ENCODE assay signal across 7 cellular contexts in the genomic region with DNA sequence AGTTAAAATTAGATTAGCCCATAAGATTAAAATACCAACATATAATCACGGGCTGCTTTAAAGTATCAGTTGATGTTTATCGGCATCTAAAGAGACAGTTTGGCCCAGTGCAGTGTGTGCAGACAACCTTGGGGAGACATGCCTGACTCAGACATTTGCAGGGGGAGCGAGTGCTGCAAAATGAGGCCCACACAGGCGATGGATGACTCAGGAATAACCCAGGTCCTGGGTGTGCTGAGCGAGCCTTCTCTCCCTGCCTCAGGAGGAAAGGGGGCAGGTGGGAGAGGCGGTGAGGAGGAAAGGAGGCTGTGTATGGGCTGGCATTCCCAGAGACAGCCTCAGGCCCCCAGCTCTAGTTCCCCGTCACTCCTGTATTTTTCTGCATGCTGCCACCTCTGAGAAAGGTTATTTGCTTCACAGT. TPM values are rescaled to one million over a fixed set of nuclear protein-coding genes. Genes with fewer than 3 reads are reported as not detected.
DNase-seq lines count a peak whose midpoint lies in the region; ATAC-seq, FAIRE-seq and TF ChIP-seq lines count a peak whose summit lies in the region.

No MANE protein-coding gene starts in this region.

- TF ChIP-seq EP300 in GM12878 (IDR thresholded peaks at IDR 0.05; ENCODE audit: borderline replicate concordance in 1 of 2, control insufficient read depth in 1 of 2, low read depth in 2 of 2, low read length in 2 of 2), result no peak

- H3K27ac ChIP-seq in GM12878 (ENCODE audit: control insufficient read depth, insufficient read depth) (no peak overlapping the region), testis (peak overlapping the region; percentile 33 to 77)

- TF ChIP-seq CTCF in GM12878 (IDR thresholded peaks at IDR 0.05 in 2 of 3, conservative IDR thresholded peaks at IDR 0.05 in 1 of 3; ENCODE audit: control insufficient read depth in 2 of 3, extremely low read depth in 1 of 3, insufficient read depth in 1 of 3, low read depth in 3 of 3, low read length in 3 of 3), result no peak
- no peak for TF ChIP-seq CTCF in testis (IDR thresholded peaks at IDR 0.05)

- POLR2A ChIA-PET in GM12878 (lab: Charles Lee), result interaction anchor here (1.0 to 6.5 kb wide), 3 partner anchors 8 to 12 kb away, joined by 3 to 48 read pairs (median 3); a partner anchor contains a TSS

- 80% methylated on average over 7 of the region's 7 CpGs for WGBS in GM12878 (ENCODE audit: insufficient coverage, insufficient replicate concordance, low lambda C conversion rate, missing lambda C conversion rate)
- WGBS in testis, 2 donors, result 64 to 74% methylated on average over 7 of the region's 7 CpGs

- intact Hi-C loops in GM12878 (cut with micrococcal nuclease; ENCODE audit: unreplicated experiment) (no loop called here), testis (cut with DNase I; ENCODE audit: low total_unique reads) (no loop called here)

- no TSS peak for BruUV-seq in GM12878 (replicated peaks; lab: Mats Ljungman, UMichigan)

- CTCF ChIA-PET in GM12878 (lab: Yijun Ruan, JAX), result interaction anchor here (0.6 to 3.4 kb wide), 4 partner anchors 9 to 783 kb away, joined by 3 to 18 read pairs (median 4); a partner anchor contains a TSS

- no peak overlapping the region for H3K4me2 ChIP-seq in GM12878 (ENCODE audit: control insufficient read depth, insufficient read depth)

- H3K9me3 ChIP-seq in GM12878 (replicated peaks; ENCODE audit: control insufficient read depth, insufficient read depth, low read length), result no peaks in the 10 kb centered on the region
- no peaks in the 10 kb centered on the region for H3K9me3 ChIP-seq in testis

- no peaks in the 10 kb centered on the region; the same call in 1 of the 2 replicates for H4K20me1 ChIP-seq in GM12878 (ENCODE audit: control insufficient read depth, insufficient read depth)

- SMC1A ChIA-PET in GM12878 (lab: Charles Lee; ENCODE audit: uncharacterized antibody, unreplicated experiment), result interaction anchor here (0.6 to 1.8 kb wide), 4 partner anchors 10 to 138 kb away, joined by 3 to 7 read pairs (median 3); no protein-coding TSS in a partner anchor

- ATAC-seq in GM12878 (no peak), HG03196 (IDR thresholded peaks at IDR 0.05; ENCODE audit: unreplicated experiment) (no peak), GM19452 (IDR thresholded peaks at IDR 0.05; ENCODE audit: unreplicated experiment) (no peak)

- H3K9ac ChIP-seq in GM12878 (ENCODE audit: control insufficient read depth, insufficient read depth, low read length), result no peak overlapping the region

- no peaks in the 10 kb centered on the region for H3K27me3 ChIP-seq in GM12878 (replicated peaks in 1 of 2; ENCODE audit: control insufficient read depth in 2 of 2, insufficient read depth in 2 of 2, low read length in 1 of 2)
- H3K27me3 ChIP-seq in testis, result no peaks in the 10 kb centered on the region

- H3K4me3 ChIP-seq in GM12878 (no peak overlapping the region), testis (no peak overlapping the region)

- RAD21 ChIA-PET in GM12878 (lab: Charles Lee; ENCODE audit: unreplicated experiment), result interaction anchor here (0.8 to 1.8 kb wide), 2 partner anchors 9 to 34 kb away, joined by 3 to 6 read pairs; a partner anchor contains a TSS

- FAIRE-seq in HTR-8/SVneo (lab: Jason Lieb, UNC) (peak; percentile 51), GM12878 (lab: Jason Lieb, UNC) (no peak)

- in situ Hi-C loops in GM12878 (cut with MboI), result no loop called here

- TF ChIP-seq POLR2A in GM12878 (IDR thresholded peaks at IDR 0.05; ENCODE audit: low read depth, low read length), result no peak
- no peak for TF ChIP-seq POLR2A in testis (IDR thresholded peaks at IDR 0.05)

- peaks cover 15% of the 10 kb centered on the region for H3K79me2 ChIP-seq in GM12878 (ENCODE audit: control insufficient read depth, insufficient read depth, low read length)

- H3K36me3 ChIP-seq in GM12878 (ENCODE audit: control insufficient read depth in 2 of 2, insufficient read depth in 2 of 2, low read length in 1 of 2), result no peaks in the 10 kb centered on the region
- H3K36me3 ChIP-seq in testis (ENCODE audit: low read depth, missing control alignments), result no peaks in the 10 kb centered on the region

- no peak overlapping the region for H2AFZ ChIP-seq in GM12878 (ENCODE audit: control insufficient read depth, low read depth, low read length)

- DNase-seq in HTR-8/SVneo (ENCODE audit: insufficient read length, low spot score) (peak; percentile 65), GM12878 (ENCODE audit: low read depth, low spot score) (no peak), kidney glomerular epithelial cell (lab: John Stamatoyannopoulos, UW) (peak; percentile 74), testis (peak; percentile 37), NAMALWA (ENCODE audit: low spot score) (no peak)

- no peak for TF ChIP-seq RAD21 in GM12878 (IDR thresholded peaks at IDR 0.05; ENCODE audit: insufficient read depth, low read depth, low read length)

- H3K4me1 ChIP-seq in GM12878 (ENCODE audit: control insufficient read depth, insufficient read depth, low read length), result peaks cover 19% of the 10 kb centered on the region
- H3K4me1 ChIP-seq in testis, result peaks cover 44% of the 10 kb centered on the region

TF ChIP-seq in GM12878, 131 proteins besides CTCF, POLR2A, EP300 and RAD21:
- TF ChIP-seq ZNF274 (IDR thresholded peaks at IDR 0.05; ENCODE audit: insufficient read depth, insufficient read length) (no peak), STAT3 (IDR thresholded peaks at IDR 0.05; ENCODE audit: low read depth, low read length) (no peak), ZBED1 (IDR thresholded peaks at IDR 0.05; ENCODE audit: borderline replicate concordance) (no peak), POLR2AphosphoS2 (IDR thresholded peaks at IDR 0.05; ENCODE audit: low read depth, low read length) (no peak), NR2F1 (conservative IDR thresholded peaks at IDR 0.05) (no peak), ATF7 (IDR thresholded peaks at IDR 0.05; ENCODE audit: low read depth) (no peak), RELA (IDR thresholded peaks at IDR 0.05; ENCODE audit: borderline replicate concordance, partially characterized antibody) (no peak)
- TF ChIP-seq, protein P1, sequence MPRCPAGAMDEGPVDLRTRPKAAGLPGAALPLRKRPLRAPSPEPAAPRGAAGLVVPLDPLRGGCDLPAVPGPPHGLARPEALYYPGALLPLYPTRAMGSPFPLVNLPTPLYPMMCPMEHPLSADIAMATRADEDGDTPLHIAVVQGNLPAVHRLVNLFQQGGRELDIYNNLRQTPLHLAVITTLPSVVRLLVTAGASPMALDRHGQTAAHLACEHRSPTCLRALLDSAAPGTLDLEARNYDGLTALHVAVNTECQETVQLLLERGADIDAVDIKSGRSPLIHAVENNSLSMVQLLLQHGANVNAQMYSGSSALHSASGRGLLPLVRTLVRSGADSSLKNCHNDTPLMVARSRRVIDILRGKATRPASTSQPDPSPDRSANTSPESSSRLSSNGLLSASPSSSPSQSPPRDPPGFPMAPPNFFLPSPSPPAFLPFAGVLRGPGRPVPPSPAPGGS (IDR thresholded peaks at IDR 0.05; ENCODE audit: borderline replicate concordance, insufficient read depth, low read depth, low read length, poor library complexity, severe bottlenecking), result peak; percentile 86

RNA-seq across cellular contexts. Expression of a gene that starts 9.0 kb away (rescaled TPM):
- total RNA-seq in GM12878 (2013; cell fraction: nucleolus; rRNA removed), result 12.9 and 13.6 TPM in 2 replicates
- total RNA-seq in GM12878 (2014; rRNA removed), result 1.4 and 3.2 TPM in 2 replicates
- total RNA-seq in GM12878 (2014; rRNA removed; fragmentation: Illumina TruSeq; extraction: Trizol), result 2.1 and 2.5 TPM in 2 replicates
- 18.3 and 21.4 TPM in 2 replicates for total RNA-seq in GM12878 (2021)
- polyA plus RNA-seq in GM12878 (2011; ENCODE audit: low read depth), result 5.7 TPM
- polyA plus RNA-seq in GM12878 (2011; rRNA removed), result 1.4 and 2.8 TPM in 2 replicates
- 2.1 and 4.3 TPM in 2 replicates for polyA plus RNA-seq in GM12878 (2011; cell fraction: cytosol; rRNA removed)
- polyA plus RNA-seq in GM12878 (2011; cell fraction: nucleus; rRNA removed), result 10.2 and 13.4 TPM in 2 replicates
- 10.7 and 11.3 TPM in 2 replicates for polyA plus RNA-seq in GM12878 (2012)
- polyA plus RNA-seq in GM12878 (2014; fragmentation: Illumina TruSeq; extraction: Trizol), result 14.4 and 14.9 TPM in 2 replicates
- 1 to 10 TPM in 1 of 2 experiments, under 1 TPM in 1; 0.87 to 1.1 TPM for polyA plus RNA-seq in GM12878 (2014; fragmentation: Nextera tagmentation; extraction: Ambion mirVana)
- polyA plus RNA-seq in GM12878 (2014; rRNA removed), result 5.5 and 8.3 TPM in 2 replicates
- polyA plus RNA-seq in GM12878 (2016; fragmentation: Nextera tagmentation; extraction: Ambion mirVana), result 1 to 10 TPM; 5.4 to 7.4 TPM
- polyA minus RNA-seq in GM12878 (2011; rRNA and poly(A)+ RNA removed), result 2.8 and 4.9 TPM in 2 replicates
- 4.8 TPM in 2 replicates for polyA minus RNA-seq in GM12878 (2011; cell fraction: cytosol; rRNA and poly(A)+ RNA removed)
- 4.7 and 8.6 TPM in 2 replicates for polyA minus RNA-seq in GM12878 (2011; cell fraction: nucleus; rRNA and poly(A)+ RNA removed)
- 10 to 100 TPM; 16.8 to 26.4 TPM for total RNA-seq in testis
- 33.5 TPM for polyA plus RNA-seq in testis (ENCODE audit: insufficient read depth, low read depth, low replicate concordance)

Comparison
In these comparisons a context has a peak if more than half of its experiments do, and no peak if none do; other contexts are left out.
1. DNase-seq: peak in HTR-8/SVneo (single experiment), kidney glomerular epithelial cell (single experiment) and testis (single experiment); none in GM12878 (single experiment) and NAMALWA (single experiment).